ENCODE assay signal across 20 cellular contexts in the genomic region with DNA sequence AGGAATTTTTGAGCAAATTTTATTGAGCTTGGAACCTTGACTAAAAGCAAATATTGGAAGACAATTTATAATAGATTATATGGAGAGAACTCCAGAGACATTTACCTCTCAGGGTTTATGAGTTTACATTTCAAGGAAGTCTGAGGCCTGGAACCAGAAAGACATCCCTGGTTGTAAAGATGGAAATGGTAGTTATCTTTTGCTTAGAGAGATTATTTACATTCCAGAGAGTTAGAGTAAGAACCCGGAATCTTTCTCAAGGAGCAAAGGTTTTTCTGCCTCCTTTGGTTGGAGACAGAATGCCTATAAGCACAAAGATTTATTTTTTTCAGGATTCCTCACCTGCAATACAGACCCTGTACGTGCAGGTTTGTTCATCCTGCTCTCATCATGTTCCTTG.
"Had no signal": no experiment of that assay in that cellular context is flagged by ENCODE, and none has a peak within 500 bp of the region (broad histone marks: within the 10 kb centered on the region; RNA-seq: fewer than 3 reads in every experiment).

No MANE protein-coding gene starts in this region.

- H3K36me3 Mint-ChIP-seq: activated naive CD8-positive, alpha-beta T cell treated with anti-CD3 and anti-CD28 coated beads for 36 hours; brain had no signal

- H3K27me3 Mint-ChIP-seq: activated CD4-positive, alpha-beta T cell treated with anti-CD3 and anti-CD28 coated beads, Interleukin-2, amount 10 ng/mL, durations not matched to agents 24 days and 14 days; activated CD8-positive, alpha-beta T cell treated with anti-CD3 and anti-CD28 coated beads for 36 hours; brain; stimulated activated naive CD8-positive, alpha-beta T cell treated with anti-CD3 and anti-CD28 coated beads, Interleukin-15, amount 100 ng/mL, for 72 hours had no signal

- H3K4me1 ChIP-seq: heart right ventricle, lower lobe of right lung, suprapubic skin, uterus had no signal

- H3K4me1 Mint-ChIP-seq: activated CD4-positive, alpha-beta T cell treated with anti-CD3 and anti-CD28 coated beads, Interleukin-2, amount 10 ng/mL, durations not matched to agents 24 days and 14 days; activated naive CD8-positive, alpha-beta T cell treated with anti-CD3 and anti-CD28 coated beads for 36 hours; activated T-helper 17 cell treated with anti-CD3 and anti-CD28 coated beads, Interleukin-2, amount 50 U/mL, for 72 hours; brain; stimulated activated naive CD8-positive, alpha-beta T cell treated with anti-CD3 and anti-CD28 coated beads, Interleukin-15, amount 100 ng/mL, for 72 hours had no signal

- H3K27me3 ChIP-seq: heart right ventricle, suprapubic skin, transverse colon, uterus had no signal

- H3K4me3 ChIP-seq: dorsolateral prefrontal cortex, heart right ventricle, lower lobe of right lung, suprapubic skin, transverse colon, uterus had no signal

- H3K36me3 ChIP-seq: heart right ventricle, lower lobe of right lung, suprapubic skin, transverse colon, uterus had no signal

- H3K4me3 Mint-ChIP-seq: activated CD4-positive, alpha-beta T cell treated with anti-CD3 and anti-CD28 coated beads, Interleukin-2, amount 10 ng/mL, durations not matched to agents 24 days and 14 days; activated CD8-positive, alpha-beta T cell treated with anti-CD3 and anti-CD28 coated beads for 36 hours; activated naive CD8-positive, alpha-beta T cell treated with anti-CD3 and anti-CD28 coated beads for 36 hours; activated T-helper 17 cell treated with anti-CD3 and anti-CD28 coated beads, Interleukin-2, amount 50 U/mL, for 72 hours; brain; endodermal cell; stimulated activated naive CD8-positive, alpha-beta T cell treated with anti-CD3 and anti-CD28 coated beads, Interleukin-15, amount 100 ng/mL, for 72 hours had no signal

- H3K27ac ChIP-seq: dorsolateral prefrontal cortex, heart right ventricle, lower lobe of right lung, suprapubic skin, transverse colon, uterus had no signal

- ATAC-seq: activated CD8-positive, alpha-beta T cell treated with anti-CD3 and anti-CD28 coated beads for 36 hours; activated T-helper 17 cell treated with anti-CD3 and anti-CD28 coated beads, Interleukin-2, amount 50 U/mL, for 72 hours; heart right ventricle; lower lobe of right lung; stimulated activated naive CD8-positive, alpha-beta T cell treated with anti-CD3 and anti-CD28 coated beads, Interleukin-15, amount 100 ng/mL, for 72 hours had no signal

- H3K9me3 Mint-ChIP-seq: activated CD4-positive, alpha-beta T cell treated with anti-CD3 and anti-CD28 coated beads, Interleukin-2, amount 10 ng/mL, durations not matched to agents 24 days and 14 days; activated CD8-positive, alpha-beta T cell treated with anti-CD3 and anti-CD28 coated beads for 36 hours; activated naive CD8-positive, alpha-beta T cell treated with anti-CD3 and anti-CD28 coated beads for 36 hours; activated T-helper 17 cell treated with anti-CD3 and anti-CD28 coated beads, Interleukin-2, amount 50 U/mL, for 72 hours; endodermal cell; stimulated activated naive CD8-positive, alpha-beta T cell treated with anti-CD3 and anti-CD28 coated beads, Interleukin-15, amount 100 ng/mL, for 72 hours had no signal

- FAIRE-seq: colon had no signal

- H3K9me3 ChIP-seq: lower lobe of right lung, suprapubic skin, transverse colon, uterus had no signal

- DNase-seq: activated CD4-positive, alpha-beta T cell treated with anti-CD3 and anti-CD28 coated beads, Interleukin-2, amount 10 ng/mL, durations not matched to agents 24 days and 14 days; activated CD8-positive, alpha-beta T cell treated with anti-CD3 and anti-CD28 coated beads for 36 hours; activated naive CD4-positive, alpha-beta T cell; activated naive CD8-positive, alpha-beta T cell treated with anti-CD3 and anti-CD28 coated beads for 36 hours; activated T-cell treated with anti-CD3 and anti-CD28 coated beads, Interleukin-2, amount 50 U/mL, for 1 hour; amygdala; caudate nucleus; dorsolateral prefrontal cortex; endodermal cell; erythroblast; heart right ventricle; lower lobe of right lung; occipital lobe; stimulated activated naive CD8-positive, alpha-beta T cell treated with anti-CD3 and anti-CD28 coated beads, Interleukin-15, amount 100 ng/mL, for 72 hours; transverse colon; uterus had no signal

- H3K27ac Mint-ChIP-seq: activated CD4-positive, alpha-beta T cell treated with anti-CD3 and anti-CD28 coated beads, Interleukin-2, amount 10 ng/mL, durations not matched to agents 24 days and 14 days; activated CD8-positive, alpha-beta T cell treated with anti-CD3 and anti-CD28 coated beads for 36 hours; activated naive CD8-positive, alpha-beta T cell treated with anti-CD3 and anti-CD28 coated beads for 36 hours; activated T-helper 17 cell treated with anti-CD3 and anti-CD28 coated beads, Interleukin-2, amount 50 U/mL, for 72 hours; brain; endodermal cell; stimulated activated naive CD8-positive, alpha-beta T cell treated with anti-CD3 and anti-CD28 coated beads, Interleukin-15, amount 100 ng/mL, for 72 hours had no signal
